In the genomic region with DNA sequence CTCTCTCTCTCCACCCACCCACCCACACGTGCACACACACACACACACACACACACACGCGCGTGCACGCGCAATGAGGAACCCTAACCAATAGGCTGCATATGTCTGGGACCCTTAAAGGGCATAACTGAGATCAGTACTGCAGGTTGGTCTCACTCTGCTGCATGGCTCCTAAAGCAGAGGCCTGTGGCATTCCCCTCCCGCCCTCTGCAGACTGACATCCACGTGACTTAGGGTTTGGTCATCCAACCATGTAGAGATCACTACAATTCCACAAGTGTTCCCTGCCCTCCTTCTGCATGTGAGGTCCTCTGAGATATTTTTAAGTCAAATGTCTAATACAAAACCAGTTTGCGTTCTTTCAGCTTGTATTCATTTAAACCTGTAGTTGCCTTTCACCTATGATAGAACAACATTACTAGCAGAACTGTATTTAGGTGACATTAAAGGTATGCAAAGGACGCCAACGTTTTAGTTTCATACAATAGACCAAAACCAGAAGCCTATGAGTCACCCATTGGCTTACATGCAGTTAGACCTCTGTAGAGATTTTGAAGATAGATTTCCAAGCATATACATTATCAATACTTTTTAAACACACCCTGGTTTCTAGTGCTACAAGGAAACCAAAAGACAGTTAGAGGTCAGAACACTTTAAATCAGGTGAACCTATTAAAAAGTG, we compare ENCODE assay signal across 16 cellular contexts.
DNase-seq lines count a peak whose midpoint lies in the region; ATAC-seq lines count a peak whose summit lies in the region.
"Had no signal": no experiment of that assay in that cellular context is flagged by ENCODE, and none has a peak within 500 bp of the region (broad histone marks: within the 10 kb centered on the region; RNA-seq: fewer than 3 reads in every experiment).

No MANE protein-coding gene starts in this region.

- peaks cover 0 to 20% of the 10 kb centered on the region in 2 donors for H3K27me3 Mint-ChIP-seq in stimulated activated naive B cell treated with anti-CD40 and anti-IgM and Interleukin-4, amounts not matched to agents 10 μg/mL and 1 μg/mL and 100 μg/mL, for 72 hours
- H3K27me3 Mint-ChIP-seq: B cell had no signal

- H3K27ac Mint-ChIP-seq in stimulated activated naive B cell treated with anti-CD40 and anti-IgM and Interleukin-4, amounts not matched to agents 10 μg/mL and 1 μg/mL and 100 μg/mL, for 72 hours, result no peak overlapping the region
- H3K27ac Mint-ChIP-seq: B cell; CD8-positive, alpha-beta T cell; HFFc6 had no signal

- peaks cover 0 to 1% of the 10 kb centered on the region in 2 donors for H3K4me1 Mint-ChIP-seq in stimulated activated naive B cell treated with anti-CD40 and anti-IgM and Interleukin-4, amounts not matched to agents 10 μg/mL and 1 μg/mL and 100 μg/mL, for 72 hours
- H3K4me1 Mint-ChIP-seq: B cell had no signal

- H3K4me3 Mint-ChIP-seq in stimulated activated naive B cell treated with anti-CD40 and anti-IgM and Interleukin-4, amounts not matched to agents 10 μg/mL and 1 μg/mL and 100 μg/mL, for 72 hours, result no peak overlapping the region
- H3K4me3 Mint-ChIP-seq: B cell; CD8-positive, alpha-beta T cell; HFFc6 had no signal

- peak; percentile 70 for ATAC-seq in GM18868 (IDR thresholded peaks at IDR 0.05; ENCODE audit: unreplicated experiment)
- ATAC-seq in HG02870 (IDR thresholded peaks at IDR 0.05; ENCODE audit: unreplicated experiment), result peak; percentile 53
- ATAC-seq in stimulated activated naive B cell treated with anti-CD40 and anti-IgM and Interleukin-4, amounts not matched to agents 10 μg/mL and 1 μg/mL and 100 μg/mL, for 72 hours (replicated peaks), result peak; percentile 23 to 51
- ATAC-seq: CD8-positive, alpha-beta T cell; GM12878; HCT116 had no signal

- H3K36me3 Mint-ChIP-seq in stimulated activated naive B cell treated with anti-CD40 and anti-IgM and Interleukin-4, amounts not matched to agents 10 μg/mL and 1 μg/mL and 100 μg/mL, for 72 hours, result no peaks in the 10 kb centered on the region
- H3K36me3 Mint-ChIP-seq: CD8-positive, alpha-beta T cell had no signal

- DNase-seq in kidney tubule cell (ENCODE audit: low spot score) (peak; percentile 8), NCI-H2029 (lab: John Stamatoyannopoulos, UW) (no peak), NCI-H2196 (lab: John Stamatoyannopoulos, UW; ENCODE audit: unreplicated experiment) (no peak), GF-D8 (lab: John Stamatoyannopoulos, UW) (no peak)
- no peak for DNase-seq in stimulated activated naive B cell treated with anti-CD40 and anti-IgM and Interleukin-4, amounts not matched to agents 10 μg/mL and 1 μg/mL and 100 μg/mL, for 72 hours
- DNase-seq: Calu3; CD8-positive, alpha-beta T cell; DMS79 treated with DMSO at 0.1 percent for 48 hours; GOT3; H7; HFFc6 had no signal

- no peaks in the 10 kb centered on the region for H3K9me3 Mint-ChIP-seq in stimulated activated naive B cell treated with anti-CD40 and anti-IgM and Interleukin-4, amounts not matched to agents 10 μg/mL and 1 μg/mL and 100 μg/mL, for 72 hours
- H3K9me3 Mint-ChIP-seq: CD8-positive, alpha-beta T cell; HFFc6 had no signal
